ENCODE assay signal across 13 cellular contexts in genomic region chr11:12725863-12726666, GRCh38. TPM values are rescaled to one million over a fixed set of nuclear protein-coding genes. Genes with fewer than 3 reads are reported as not detected.
A peak's percentile ranks its signal among the peaks of the same experiment; 100 is the strongest.
DNase-seq lines count a peak whose midpoint lies in the region; FAIRE-seq and TF ChIP-seq lines count a peak whose summit lies in the region.
"Had no signal": no experiment of that assay in that cellular context is flagged by ENCODE, and none has a peak within 500 bp of the region (broad histone marks: within the 10 kb centered on the region; RNA-seq: fewer than 3 reads in every experiment).

No MANE protein-coding gene starts in this region.

- no peaks in the 10 kb centered on the region; the same call in 1 of the 2 replicates for H3K23me2 ChIP-seq in H1 (ENCODE audit: low read depth, low read length)

- WGBS in H1 (ENCODE audit: extremely low coverage in 1 of 2, insufficient coverage in 1 of 2, insufficient read length in 1 of 2, insufficient replicate concordance in 2 of 2, low coverage in 1 of 2, low lambda C conversion rate in 2 of 2, missing lambda C conversion rate in 1 of 2), 2 experiments: 87% methylated on average over 7 of the region's 7 CpGs; no CpG with 5 or more reads in 1 of the 2 experiments
- WGBS in mesendoderm (ENCODE audit: extremely low coverage, insufficient coverage, low lambda C conversion rate): no CpG with 5 or more reads among the region's 7 CpGs

- intact Hi-C loops in Calu3 (cut with micrococcal nuclease; ENCODE audit: unreplicated experiment): loop anchor here (2.0 to 10.0 kb wide), 4 partner anchors 21 to 163 kb away; no protein-coding TSS in a partner anchor

- H2AK5ac ChIP-seq in H1 (ENCODE audit: low read depth, low read length) (peak overlapping the region; percentile 83), mesendoderm (ENCODE audit: low read length) (no peak overlapping the region)

- peaks cover 48% of the 10 kb centered on the region for H3K36me3 Mint-ChIP-seq in Calu3 (ENCODE audit: insufficient read depth, unreplicated experiment)

- H3K4me1 ChIP-seq in H1 (replicated peaks in 1 of 4; ENCODE audit: control insufficient read depth in 3 of 4, insufficient read depth in 4 of 4, low read length in 3 of 4) (peaks cover 15 to 38% (median 25%) of the 10 kb centered on the region in 4 experiments; a peak in 6 of 7 replicates), muscle layer of colon (ENCODE audit: insufficient read depth, low read length) (peaks cover 77% of the 10 kb centered on the region), mesendoderm (ENCODE audit: control insufficient read depth, low read depth, low read length) (peaks cover 33% of the 10 kb centered on the region)

- H3K79me2 ChIP-seq in H1 (ENCODE audit: control insufficient read depth in 1 of 2, insufficient read depth in 2 of 2, low read length in 2 of 2) (peaks cover 15 to 88% of the 10 kb centered on the region in 2 experiments), mesendoderm (ENCODE audit: control insufficient read depth, insufficient read depth, low read length) (peaks cover 81% of the 10 kb centered on the region)

- POLR2A ChIA-PET in H1 (lab: Charles Lee; ENCODE audit: partially characterized antibody): no interaction called here

- H3K18ac ChIP-seq in H1 (ENCODE audit: extremely low read depth, low read length): no peak overlapping the region
- H3K18ac ChIP-seq in mesendoderm (ENCODE audit: low read length): no peak overlapping the region

- H3K4me3 ChIP-seq in H1 (ENCODE audit: extremely low read depth in 1 of 4, insufficient read depth in 2 of 4, low read depth in 3 of 4, low read length in 4 of 4) (no peak overlapping the region), muscle layer of colon (ENCODE audit: low read depth in 1 of 2, low read length in 2 of 2) (no peak overlapping the region), mesendoderm (ENCODE audit: low read length) (no peak overlapping the region)
- H3K4me3 ChIP-seq: gastroesophageal sphincter had no signal

- no peak for TF ChIP-seq EP300 in H1 (IDR thresholded peaks at IDR 0.05; ENCODE audit: borderline replicate concordance in 1 of 2, low read depth in 2 of 2, low read length in 2 of 2)

- peaks cover 3 to 29% of the 10 kb centered on the region in 2 experiments for H4K20me1 ChIP-seq in H1 (replicated peaks in 1 of 2; ENCODE audit: control insufficient read depth in 1 of 2, insufficient read depth in 2 of 2, low read length in 2 of 2)

- no peak for FAIRE-seq in H1 (lab: Jason Lieb, UNC)

- H3K4ac ChIP-seq in H1 (replicated peaks; ENCODE audit: insufficient read length, low read depth, low read length) (no peak overlapping the region), mesendoderm (ENCODE audit: low read depth, low read length) (no peak overlapping the region)

- H4K5ac ChIP-seq in H1 (ENCODE audit: insufficient read length, low read depth, low read length): no peak overlapping the region
- H4K5ac ChIP-seq in mesendoderm (ENCODE audit: low read length): no peak overlapping the region

- peaks cover 81% of the 10 kb centered on the region for H3K4me1 Mint-ChIP-seq in Calu3 (ENCODE audit: low read depth, unreplicated experiment)

- H3K9ac ChIP-seq in H1 (replicated peaks in 1 of 4; ENCODE audit: extremely low read depth in 1 of 4, low read depth in 3 of 4, low read length in 3 of 4): no peak overlapping the region
- H3K9ac ChIP-seq in muscle layer of colon (ENCODE audit: low read length): no peak overlapping the region
- H3K9ac ChIP-seq in mesendoderm (ENCODE audit: low read length): no peak overlapping the region

- H4K91ac ChIP-seq in H1 (replicated peaks; ENCODE audit: insufficient read length, low read length): no peak overlapping the region

- TF ChIP-seq CTCF in Calu3 (IDR thresholded peaks at IDR 0.05; ENCODE audit: unreplicated experiment) (no peak), H1 (IDR thresholded peaks at IDR 0.05; ENCODE audit: control extremely low read depth in 1 of 3, insufficient read depth in 1 of 3, low read depth in 1 of 3, low read length in 3 of 3) (no peak)

- H2BK15ac ChIP-seq in H1 (ENCODE audit: low read length) (peak overlapping the region; percentile 96; the same call in 1 of the 2 replicates), mesendoderm (replicated peaks; ENCODE audit: low read depth) (no peak overlapping the region)

- peak overlapping the region; percentile 98; the same call in 1 of the 2 replicates for H2BK12ac ChIP-seq in H1 (ENCODE audit: low read depth, low read length)

- H4K8ac ChIP-seq in H1 (ENCODE audit: extremely low read depth, insufficient read depth, low read length): no peak overlapping the region
- no peak overlapping the region for H4K8ac ChIP-seq in mesendoderm (ENCODE audit: low read depth, low read length)

- no peak overlapping the region for H3K27ac ChIP-seq in H1 (ENCODE audit: low read depth, low read length)
- H3K27ac ChIP-seq in muscle layer of colon (ENCODE audit: low read depth, low read length): peak overlapping the region; percentile 57
- H3K27ac ChIP-seq in mesendoderm (ENCODE audit: low read depth, low read length): no peak overlapping the region
- H3K27ac ChIP-seq: gastroesophageal sphincter had no signal

- H2BK120ac ChIP-seq in H1 (replicated peaks; ENCODE audit: low read depth, low read length): no peak overlapping the region
- no peak overlapping the region for H2BK120ac ChIP-seq in mesendoderm (ENCODE audit: low read depth, low read length)

- no peak overlapping the region; the same call in 1 of the 2 replicates for H2BK5ac ChIP-seq in H1 (ENCODE audit: low read depth, low read length)
- H2BK5ac ChIP-seq in mesendoderm (ENCODE audit: low read length): no peak overlapping the region

- H3K36me3 ChIP-seq in H1 (ENCODE audit: control insufficient read depth in 2 of 4, insufficient read depth in 4 of 4, low read length in 3 of 4): no peaks in the 10 kb centered on the region
- no peaks in the 10 kb centered on the region for H3K36me3 ChIP-seq in muscle layer of colon (ENCODE audit: insufficient read depth, low read length)
- H3K36me3 ChIP-seq in mesendoderm (ENCODE audit: control insufficient read depth, insufficient read depth, low read length): no peaks in the 10 kb centered on the region
- H3K36me3 ChIP-seq: gastroesophageal sphincter had no signal

- peak overlapping the region; percentile 88; the same call in 1 of the 2 replicates for H2BK20ac ChIP-seq in H1 (ENCODE audit: low read length)

- H3K79me1 ChIP-seq in H1 (ENCODE audit: low read depth, low read length): peaks cover 7% of the 10 kb centered on the region
- peaks cover 35% of the 10 kb centered on the region for H3K79me1 ChIP-seq in mesendoderm (ENCODE audit: low read length)

- CTCF ChIA-PET in Calu3 (lab: Charles Lee): interaction anchor here (0.8 to 1.4 kb wide), 2 partner anchors 16 to 162 kb away, joined by 3 to 4 read pairs; no protein-coding TSS in a partner anchor
- CTCF ChIA-PET in H1 (lab: Charles Lee; ENCODE audit: partially characterized antibody): interaction anchor here (1.5 kb wide), 1 partner anchor 9 kb away, joined by 4 read pairs; no protein-coding TSS in a partner anchor

- TF ChIP-seq RAD21 in H1 (IDR thresholded peaks at IDR 0.05 in 1 of 2, conservative IDR thresholded peaks at IDR 0.05 in 1 of 2; ENCODE audit: low read depth in 2 of 2, low read length in 2 of 2): no peak

- DNase-seq in Calu3: no peak
- DNase-seq in NCI-H226: peak; percentile 77
- DNase-seq in H1 (ENCODE audit: low read depth in 1 of 2, low spot score in 2 of 2): peak in 1 of 2 experiments; percentile 2
- no peak for DNase-seq in DMS153 (lab: John Stamatoyannopoulos, UW)
- DNase-seq in NCI-H446 (lab: John Stamatoyannopoulos, UW): no peak
- DNase-seq in mesendoderm: no peak
- no peak for DNase-seq in activated naive CD4-positive, alpha-beta T cell (lab: John Stamatoyannopoulos, UW)
- DNase-seq: activated CD4-positive, alpha-beta T cell treated with anti-CD3 and anti-CD28 coated beads, Interleukin-2, amount 50 U/mL, for 48 hours; cerebellar nuclear complex; NCI-H2081; occipital lobe had no signal

- H3K56ac ChIP-seq in H1 (replicated peaks; ENCODE audit: insufficient read length, low read depth, low read length) (no peak overlapping the region), mesendoderm (ENCODE audit: low read length) (no peak overlapping the region)

- no peaks in the 10 kb centered on the region for H3K9me3 Mint-ChIP-seq in Calu3 (ENCODE audit: low read depth, unreplicated experiment)

- peak overlapping the region; percentile 43 for H3K4me3 Mint-ChIP-seq in Calu3 (ENCODE audit: low read depth, unreplicated experiment)

- H3K27me3 Mint-ChIP-seq in Calu3 (ENCODE audit: unreplicated experiment): no peaks in the 10 kb centered on the region

- no peaks in the 10 kb centered on the region; a peak in 1 of 7 replicates for H3K27me3 ChIP-seq in H1 (replicated peaks in 1 of 4; ENCODE audit: control insufficient read depth in 3 of 4, extremely low read depth in 1 of 4, insufficient read depth in 3 of 4, low read length in 3 of 4)
- H3K27me3 ChIP-seq in muscle layer of colon (ENCODE audit: control insufficient read depth in 1 of 2, insufficient read depth in 2 of 2, low read length in 2 of 2): no peaks in the 10 kb centered on the region
- no peaks in the 10 kb centered on the region for H3K27me3 ChIP-seq in mesendoderm (ENCODE audit: insufficient read depth, low read length, poor library complexity)
- H3K27me3 ChIP-seq: gastroesophageal sphincter had no signal

- H3K14ac ChIP-seq in H1 (ENCODE audit: insufficient read length): no peak overlapping the region

- H3K9me3 ChIP-seq in H1 (ENCODE audit: insufficient read depth in 2 of 2, low read depth in 1 of 2, low read length in 1 of 2) (no peaks in the 10 kb centered on the region), muscle layer of colon (ENCODE audit: low read length) (no peaks in the 10 kb centered on the region)
- H3K9me3 ChIP-seq: gastroesophageal sphincter had no signal

- no peak overlapping the region for H2AFZ ChIP-seq in H1 (ENCODE audit: low read length)

- peak overlapping the region; percentile 100 for H3K27ac Mint-ChIP-seq in Calu3 (ENCODE audit: unreplicated experiment)

- no peak for TF ChIP-seq POLR2A in H1 (IDR thresholded peaks at IDR 0.05; ENCODE audit: control extremely low read depth in 1 of 2, low read depth in 2 of 2, low read length in 2 of 2)

- H3K4me2 ChIP-seq in H1 (ENCODE audit: insufficient read depth in 1 of 2, low read depth in 2 of 2, low read length in 2 of 2) (no peak overlapping the region; a peak in 1 of 4 replicates), mesendoderm (ENCODE audit: low read length) (no peak overlapping the region)

- no peak overlapping the region for H3K23ac ChIP-seq in H1 (ENCODE audit: insufficient read length)
- no peak overlapping the region for H3K23ac ChIP-seq in mesendoderm (ENCODE audit: low read length)

- BruUV-seq in Calu3 (replicated peaks; lab: Mats Ljungman, UMichigan): no TSS peak

RNA-seq across cellular contexts. Expression of gene TEAD1, which starts 51.8 kb away (rescaled TPM):
- 99.0 and 104 TPM in 2 replicates for total RNA-seq in Calu3 (2022)
- total RNA-seq in H1 (2021; fragmentation: NEBNext Ultra II Directional; extraction: Animal tissue kit (Norgen Biotek cat#: 25700)): 62.8 and 67.4 TPM in 2 replicates
- 15.6 and 17.2 TPM in 2 replicates for polyA plus RNA-seq in H1 (2011; rRNA removed)
- 19.0 TPM for polyA plus RNA-seq in H1 (2011; cell fraction: cytosol; rRNA removed)
- polyA plus RNA-seq in H1 (2011; cell fraction: nucleus; rRNA removed): 31.2 TPM
- 15.4 to 30.4 TPM (median 23.4 TPM) in 4 replicates for polyA plus RNA-seq in H1 (2012, experiment 1 of 2)
- polyA plus RNA-seq in H1 (2012, experiment 2 of 2): 1.0 TPM
- polyA plus RNA-seq in H1 (2013, experiment 1 of 2): 20.0 TPM
- 19.5 TPM for polyA plus RNA-seq in H1 (2013, experiment 2 of 2)
- 54.9 and 60.0 TPM in 2 replicates for polyA minus RNA-seq in H1 (2011; rRNA and poly(A)+ RNA removed)
- 29.1 TPM for polyA minus RNA-seq in H1 (2011; cell fraction: cytosol; rRNA and poly(A)+ RNA removed)
- 73.7 TPM for polyA minus RNA-seq in H1 (2011; cell fraction: nucleus; rRNA and poly(A)+ RNA removed)
- polyA plus RNA-seq in mesendoderm (2013, experiment 1 of 2): 57.5 TPM
- polyA plus RNA-seq in mesendoderm (2013, experiment 2 of 2): 58.2 TPM
